Comparison of ENCODE assay signal across 22 cellular contexts in genomic region chr5:34410411-34411139, GRCh38.
DNase-seq lines count a peak whose midpoint lies in the region; ATAC-seq and TF ChIP-seq lines count a peak whose summit lies in the region.
"Had no signal": no experiment of that assay in that cellular context is flagged by ENCODE, and none has a peak within 500 bp of the region (broad histone marks: within the 10 kb centered on the region; RNA-seq: fewer than 3 reads in every experiment).

No MANE protein-coding gene starts in this region.

- H3K4me1 Mint-ChIP-seq in glutamatergic neuron (ENCODE audit: low read depth, unreplicated experiment) (peaks cover 9% of the 10 kb centered on the region), neural progenitor cell (peaks cover 23% of the 10 kb centered on the region)

- H3K9ac ChIP-seq in ES-I3 (ENCODE audit: low read depth, low read length), result 0 out of 2 replicates have a peak overlapping the region, but pooled peaks have one; percentile 32
- H3K9ac ChIP-seq in PC-3 (ENCODE audit: low read length), result no peak overlapping the region
- no peak overlapping the region for H3K9ac ChIP-seq in neural progenitor cell

- H3K79me2 ChIP-seq in PC-3 (ENCODE audit: low read length) (no peaks in the 10 kb centered on the region), neural progenitor cell (ENCODE audit: low read depth) (no peaks in the 10 kb centered on the region)

- H3K9me3 ChIP-seq in ES-I3 (ENCODE audit: control insufficient read depth, insufficient read depth, low read length), result peaks cover 12% of the 10 kb centered on the region
- no peaks in the 10 kb centered on the region for H3K9me3 ChIP-seq in PC-3 (ENCODE audit: low read length)
- no peaks in the 10 kb centered on the region for H3K9me3 ChIP-seq in neural progenitor cell (ENCODE audit: low read depth)
- H3K9me3 ChIP-seq in vagina, result no peaks in the 10 kb centered on the region
- H3K9me3 ChIP-seq: esophagus muscularis mucosa, psoas muscle had no signal

- H3K36me3 Mint-ChIP-seq in glutamatergic neuron (ENCODE audit: unreplicated experiment) (no peaks in the 10 kb centered on the region), neural progenitor cell (no peaks in the 10 kb centered on the region)

- H2AFZ ChIP-seq in PC-3 (ENCODE audit: low read length) (no peak overlapping the region), neural progenitor cell (replicated peaks) (no peak overlapping the region)

- H3K4me2 ChIP-seq in PC-3 (ENCODE audit: low read length) (no peak overlapping the region), neural progenitor cell (no peak overlapping the region)

- H3K36me3 ChIP-seq in ES-I3 (ENCODE audit: insufficient read depth, low read length) (no peaks in the 10 kb centered on the region), PC-3 (ENCODE audit: low read depth, low read length) (no peaks in the 10 kb centered on the region), neural progenitor cell (no peaks in the 10 kb centered on the region), vagina (no peaks in the 10 kb centered on the region)
- H3K36me3 ChIP-seq: esophagus muscularis mucosa had no signal

- H3F3A ChIP-seq in PC-3 (ENCODE audit: low read length, unreplicated experiment), result no peaks in the 10 kb centered on the region
- H3F3A ChIP-seq in neural progenitor cell (ENCODE audit: low read depth), result peaks cover 28% of the 10 kb centered on the region

- H3K4me1 ChIP-seq in ES-I3 (ENCODE audit: insufficient read depth, low read length), result peaks cover 32% of the 10 kb centered on the region
- H3K4me1 ChIP-seq in PC-3 (ENCODE audit: insufficient read depth, low read length), result peaks cover 30% of the 10 kb centered on the region
- H3K4me1 ChIP-seq in neural progenitor cell, result peaks cover 27% of the 10 kb centered on the region
- no peaks in the 10 kb centered on the region for H3K4me1 ChIP-seq in vagina
- H3K4me1 ChIP-seq: esophagus muscularis mucosa, psoas muscle had no signal

- intact Hi-C loops in PC-3 (cut with micrococcal nuclease), result no loop called here
- intact Hi-C loops in vagina (cut with DNase I), result no loop called here

- DNase-seq in PC-3 (peak; percentile 42), glutamatergic neuron (no peak), neural progenitor cell (ENCODE audit: low spot score) (peak; percentile 9), Ammon's horn (ENCODE audit: low spot score) (no peak), vagina (ENCODE audit: extremely low spot score in 2 of 2) (no peak)
- DNase-seq: activated CD4-positive, alpha-beta T cell treated with anti-CD3 and anti-CD28 coated beads, Interleukin-2, amount 50 U/mL, for 1 hour; activated CD8-positive, alpha-beta memory T cell treated with anti-CD3 and anti-CD28 coated beads, Interleukin-2, amount 50 U/mL, for 4 hours; central memory CD4-positive, alpha-beta T cell; DMS79; kidney; NCI-H2171; NCI-H526 treated with DMSO at 0.1 percent for 48 hours; psoas muscle; stimulated activated CD8-positive, alpha-beta memory T cell treated with anti-CD3 and anti-CD28 coated beads, Interleukin-4, amount 100 ng/mL, for 48 hours; substantia nigra; T-helper 1 cell had no signal

- H3K4me3 Mint-ChIP-seq in glutamatergic neuron (ENCODE audit: unreplicated experiment) (no peak overlapping the region), neural progenitor cell (no peak overlapping the region)
- H3K4me3 Mint-ChIP-seq: neural crest cell had no signal

- H3K9me2 ChIP-seq in PC-3 (replicated peaks; ENCODE audit: low read length), result no peaks in the 10 kb centered on the region; the same call in 1 of the 2 replicates

- POLR2A ChIA-PET in PC-3 (lab: Charles Lee; ENCODE audit: unreplicated experiment), result no interaction called here

- H3K27ac Mint-ChIP-seq in glutamatergic neuron (ENCODE audit: unreplicated experiment), result peak overlapping the region; percentile 88
- H3K27ac Mint-ChIP-seq in neural progenitor cell, result no peak overlapping the region

- CTCF ChIA-PET in PC-3 (lab: Charles Lee), result no interaction called here

- H4K20me1 ChIP-seq in PC-3 (ENCODE audit: low read length) (no peaks in the 10 kb centered on the region), neural progenitor cell (ENCODE audit: low read depth) (no peaks in the 10 kb centered on the region)

- no peak overlapping the region for H3K4me3 ChIP-seq in PC-3 (ENCODE audit: low read length)
- H3K4me3 ChIP-seq in neural progenitor cell, result no peak overlapping the region
- H3K4me3 ChIP-seq in vagina, result no peak overlapping the region
- H3K4me3 ChIP-seq: esophagus muscularis mucosa, psoas muscle had no signal

- H3K27ac ChIP-seq in PC-3 (ENCODE audit: low read length), result no peak overlapping the region
- peak overlapping the region; percentile 35 for H3K27ac ChIP-seq in neural progenitor cell
- no peak overlapping the region for H3K27ac ChIP-seq in vagina
- H3K27ac ChIP-seq: esophagus muscularis mucosa, psoas muscle had no signal

- TF ChIP-seq POLR2A in vagina (IDR thresholded peaks at IDR 0.05), result no peak

- no peak for ATAC-seq in PC-3
- no peak for ATAC-seq in HG03095 (IDR thresholded peaks at IDR 0.05; ENCODE audit: unreplicated experiment)
- ATAC-seq in HG03442 (IDR thresholded peaks at IDR 0.05; ENCODE audit: unreplicated experiment), result no peak
- ATAC-seq: Right ventricle myocardium inferior had no signal

- H3K27me3 ChIP-seq in PC-3 (ENCODE audit: low read length) (no peaks in the 10 kb centered on the region), neural progenitor cell (no peaks in the 10 kb centered on the region), vagina (no peaks in the 10 kb centered on the region)
- H3K27me3 ChIP-seq: esophagus muscularis mucosa had no signal

- no peak for TF ChIP-seq CTCF in PC-3 (conservative IDR thresholded peaks at IDR 0.05; ENCODE audit: low read depth, low read length)
- no peak for TF ChIP-seq CTCF in glutamatergic neuron (IDR thresholded peaks at IDR 0.05; ENCODE audit: partially characterized antibody, unreplicated experiment)
- TF ChIP-seq CTCF in neural progenitor cell (IDR thresholded peaks at IDR 0.05), result no peak
- no peak for TF ChIP-seq CTCF in vagina (IDR thresholded peaks at IDR 0.05)

- H3K9me3 Mint-ChIP-seq in glutamatergic neuron (ENCODE audit: unreplicated experiment) (peaks cover 3% of the 10 kb centered on the region), neural progenitor cell (peaks cover 3% of the 10 kb centered on the region)
- H3K9me3 Mint-ChIP-seq: neural crest cell had no signal

- no TSS peak for BruUV-seq in PC-3 (replicated peaks; lab: Mats Ljungman, UMichigan)

- H3K27me3 Mint-ChIP-seq in glutamatergic neuron (ENCODE audit: unreplicated experiment), result no peaks in the 10 kb centered on the region
- H3K27me3 Mint-ChIP-seq in neural progenitor cell (ENCODE audit: insufficient read depth, low read depth), result no peaks in the 10 kb centered on the region

Comparison
In these comparisons a context has a peak if more than half of its experiments do, and no peak if none do; other contexts are left out.
1. DNase-seq: peak in PC-3 (single experiment) and neural progenitor cell (single experiment); none in glutamatergic neuron (single experiment), Ammon's horn (single experiment) and vagina (0 of 2).